In the genomic region with DNA sequence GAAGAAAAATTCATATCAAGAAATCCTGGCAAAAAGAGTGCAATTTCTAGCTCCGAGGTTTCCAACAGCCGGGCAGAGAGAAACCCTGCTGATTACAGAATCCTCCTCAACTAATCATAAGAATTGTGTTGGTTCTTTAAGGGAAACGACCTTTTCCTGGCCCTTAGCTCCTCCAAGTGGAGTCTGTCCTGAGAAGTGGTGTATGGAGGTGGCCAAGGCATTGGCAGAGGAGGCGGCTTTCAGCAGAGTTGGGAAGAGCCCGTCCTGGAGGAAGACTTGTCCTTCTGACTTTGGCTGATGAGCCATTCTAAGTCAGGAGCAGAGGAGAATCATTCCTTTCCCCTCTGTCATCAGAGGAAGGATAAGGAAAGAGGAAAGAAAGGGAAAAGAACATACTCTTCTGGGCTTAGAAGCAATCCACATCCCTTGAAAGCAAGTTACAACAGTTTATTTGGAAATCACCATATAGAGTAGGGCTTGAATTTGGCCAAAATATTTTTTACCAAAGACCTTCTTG, we compare ENCODE assay signal across 1 cellular context.
A peak's percentile ranks its signal among the peaks of the same experiment; 100 is the strongest.
TF ChIP-seq lines count a peak whose summit lies in the region.

No MANE protein-coding gene starts in this region.

TF ChIP-seq in HepG2, 621 proteins besides CTCF, POLR2A, EP300 and RAD21 (continued from another document):
- TF ChIP-seq CBX2 (IDR thresholded peaks at IDR 0.05; ENCODE audit: low read depth, low read length) (0 out of 2 replicates have a peak, but pooled peaks have one; percentile 28), CBX2 (CRISPR knock-in tag; IDR thresholded peaks at IDR 0.05; ENCODE audit: low read depth) (no peak)
- TF ChIP-seq, protein P1, sequence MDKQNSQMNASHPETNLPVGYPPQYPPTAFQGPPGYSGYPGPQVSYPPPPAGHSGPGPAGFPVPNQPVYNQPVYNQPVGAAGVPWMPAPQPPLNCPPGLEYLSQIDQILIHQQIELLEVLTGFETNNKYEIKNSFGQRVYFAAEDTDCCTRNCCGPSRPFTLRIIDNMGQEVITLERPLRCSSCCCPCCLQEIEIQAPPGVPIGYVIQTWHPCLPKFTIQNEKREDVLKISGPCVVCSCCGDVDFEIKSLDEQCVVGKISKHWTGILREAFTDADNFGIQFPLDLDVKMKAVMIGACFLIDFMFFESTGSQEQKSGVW (CRISPR knock-in tag; IDR thresholded peaks at IDR 0.05; ENCODE audit: borderline replicate concordance), result no peak
